In genomic region chr6:34381086-34381485, GRCh38 we compare ENCODE assay signal across 15 cellular contexts.
"Had no signal": no experiment of that assay in that cellular context is flagged by ENCODE, and none has a peak within 500 bp of the region (broad histone marks: within the 10 kb centered on the region; RNA-seq: fewer than 3 reads in every experiment).

No MANE protein-coding gene starts in this region.

- H3K27ac Mint-ChIP-seq: activated CD4-positive, alpha-beta T cell treated with anti-CD3 and anti-CD28 coated beads, Interleukin-2, amount 10 ng/mL, durations not matched to agents 7 days and 5 days; memory B cell had no signal

- H3K4me3 ChIP-seq: adrenal gland, body of pancreas, heart right ventricle, left lung, skin epidermis, stomach had no signal

- H3K4me3 Mint-ChIP-seq: activated CD4-positive, alpha-beta T cell treated with anti-CD3 and anti-CD28 coated beads, Interleukin-2, amount 10 ng/mL, durations not matched to agents 7 days and 5 days; endodermal cell; memory B cell; neural crest cell had no signal

- H3K9me3 Mint-ChIP-seq: activated CD4-positive, alpha-beta T cell treated with anti-CD3 and anti-CD28 coated beads, Interleukin-2, amount 10 ng/mL, durations not matched to agents 7 days and 5 days; endodermal cell; memory B cell; neural crest cell had no signal

- H3K27me3 Mint-ChIP-seq: activated CD4-positive, alpha-beta T cell treated with anti-CD3 and anti-CD28 coated beads, Interleukin-2, amount 10 ng/mL, durations not matched to agents 7 days and 5 days; memory B cell had no signal

- H3K9me3 ChIP-seq: adrenal gland, body of pancreas, heart right ventricle, left lung, stomach had no signal

- DNase-seq: activated CD4-positive, alpha-beta T cell treated with anti-CD3 and anti-CD28 coated beads, Interleukin-2, amount 10 ng/mL, durations not matched to agents 7 days and 5 days; activated CD8-positive, alpha-beta memory T cell treated with anti-CD3 and anti-CD28 coated beads for 24 hours; activated naive CD4-positive, alpha-beta T cell treated with Interleukin-2 at 50 U/mL for 16 hours; adrenal gland; body of pancreas; endodermal cell; heart right ventricle; left lung; retina; stomach; T1000 had no signal

- ATAC-seq: body of pancreas, esophagus mucosa, heart right ventricle, left lung had no signal
